ENCODE assay signal across 10 cellular contexts in genomic region chr2:232592687-232593407, GRCh38. TPM values are rescaled to one million over a fixed set of nuclear protein-coding genes. Genes with fewer than 3 reads are reported as not detected.
DNase-seq lines count a peak whose midpoint lies in the region; ATAC-seq and TF ChIP-seq lines count a peak whose summit lies in the region.
"Had no signal": no experiment of that assay in that cellular context is flagged by ENCODE, and none has a peak within 500 bp of the region (broad histone marks: within the 10 kb centered on the region; RNA-seq: fewer than 3 reads in every experiment).

No MANE protein-coding gene starts in this region.

- no peak overlapping the region for H3K27ac Mint-ChIP-seq in activated CD8-positive, alpha-beta memory T cell treated with anti-CD3 and anti-CD28 coated beads, Interleukin-2, amount 10 ng/mL, durations not matched to agents 7 days and 5 days
- peak overlapping the region; percentile 44 for H3K27ac Mint-ChIP-seq in type B pancreatic cell

- H3K36me3 Mint-ChIP-seq in activated CD8-positive, alpha-beta memory T cell treated with anti-CD3 and anti-CD28 coated beads, Interleukin-2, amount 10 ng/mL, durations not matched to agents 7 days and 5 days = no peaks in the 10 kb centered on the region
- no peaks in the 10 kb centered on the region for H3K36me3 Mint-ChIP-seq in type B pancreatic cell

- TF ChIP-seq CTCF in hepatocyte (IDR thresholded peaks at IDR 0.05; ENCODE audit: poor library complexity) (no peak), type B pancreatic cell (conservative IDR thresholded peaks at IDR 0.05) (no peak)

- WGBS in hepatocyte (ENCODE audit: low lambda C conversion rate, missing lambda C conversion rate) = 71% methylated on average over 4 of the region's 4 CpGs

- H3K79me2 ChIP-seq in hepatocyte = no peaks in the 10 kb centered on the region

- no peak overlapping the region for H2AFZ ChIP-seq in hepatocyte

- H3K4me1 ChIP-seq in hepatocyte (ENCODE audit: insufficient read depth) = no peaks in the 10 kb centered on the region

- H3K27me3 ChIP-seq in hepatocyte = no peaks in the 10 kb centered on the region
- H3K27me3 ChIP-seq: BLaER1 treated with 17β-estradiol and CSF1 and Interleukin-3, amounts not matched to agents 10 nM and 100 nM had no signal

- DNase-seq in activated CD8-positive, alpha-beta memory T cell treated with anti-CD3 and anti-CD28 coated beads, Interleukin-2, amount 10 ng/mL, durations not matched to agents 7 days and 5 days = no peak
- no peak for DNase-seq in activated CD8-positive, alpha-beta memory T cell treated with anti-CD3 and anti-CD28 coated beads for 24 hours
- DNase-seq in astrocyte of the hippocampus (ENCODE audit: low read depth, low spot score) (peak; percentile 85), hepatocyte (ENCODE audit: low spot score) (peak; percentile 73), type B pancreatic cell (ENCODE audit: extremely low spot score, unreplicated experiment) (no peak), NCI-H1417 treated with DMSO at 0.1 percent for 48 hours (lab: John Stamatoyannopoulos, UW) (no peak), epidermal melanocyte (ENCODE audit: insufficient read length, low spot score) (no peak)
- DNase-seq: MV-4-11 had no signal

- H3K27me3 Mint-ChIP-seq in activated CD8-positive, alpha-beta memory T cell treated with anti-CD3 and anti-CD28 coated beads, Interleukin-2, amount 10 ng/mL, durations not matched to agents 7 days and 5 days = no peaks in the 10 kb centered on the region
- H3K27me3 Mint-ChIP-seq in type B pancreatic cell = no peaks in the 10 kb centered on the region

- H3K4me2 ChIP-seq in hepatocyte = no peak overlapping the region
- H3K4me2 ChIP-seq: BLaER1 treated with 17β-estradiol and CSF1 and Interleukin-3, amounts not matched to agents 10 nM and 100 nM had no signal

- ATAC-seq in activated CD8-positive, alpha-beta memory T cell treated with anti-CD3 and anti-CD28 coated beads, Interleukin-2, amount 10 ng/mL, durations not matched to agents 7 days and 5 days = peak; percentile 42
- no peak for ATAC-seq in HG03354 (IDR thresholded peaks at IDR 0.05; ENCODE audit: poor library complexity, severe bottlenecking, unreplicated experiment)

- CTCF ChIA-PET in activated CD8-positive, alpha-beta memory T cell treated with anti-CD3 and anti-CD28 coated beads, Interleukin-2, amount 10 ng/mL, durations not matched to agents 7 days and 5 days (lab: Charles Lee) = interaction anchor here (0.7 to 1.1 kb wide), 3 partner anchors 9 to 13 kb away, joined by 3 to 5 read pairs (median 3); no protein-coding TSS in a partner anchor

- H3K9me3 Mint-ChIP-seq in activated CD8-positive, alpha-beta memory T cell treated with anti-CD3 and anti-CD28 coated beads, Interleukin-2, amount 10 ng/mL, durations not matched to agents 7 days and 5 days (ENCODE audit: low read depth) = no peaks in the 10 kb centered on the region
- H3K9me3 Mint-ChIP-seq in type B pancreatic cell = no peaks in the 10 kb centered on the region

- no peaks in the 10 kb centered on the region for H3K9me2 ChIP-seq in hepatocyte (replicated peaks; ENCODE audit: insufficient read depth)

- H3K4me3 Mint-ChIP-seq in activated CD8-positive, alpha-beta memory T cell treated with anti-CD3 and anti-CD28 coated beads, Interleukin-2, amount 10 ng/mL, durations not matched to agents 7 days and 5 days = no peak overlapping the region
- H3K4me3 Mint-ChIP-seq in type B pancreatic cell = no peak overlapping the region

- H3K4me3 ChIP-seq in hepatocyte = no peak overlapping the region
- H3K4me3 ChIP-seq: BLaER1 treated with 17β-estradiol and CSF1 and Interleukin-3, amounts not matched to agents 10 nM and 100 nM had no signal

- H3K27ac ChIP-seq in hepatocyte = peak overlapping the region; percentile 92
- H3K27ac ChIP-seq: BLaER1 treated with 17β-estradiol and CSF1 and Interleukin-3, amounts not matched to agents 10 nM and 100 nM had no signal

- H3K9me3 ChIP-seq in hepatocyte (ENCODE audit: low read depth) = no peaks in the 10 kb centered on the region
- H3K9me3 ChIP-seq: BLaER1 treated with 17β-estradiol and CSF1 and Interleukin-3, amounts not matched to agents 10 nM and 100 nM had no signal

- peaks cover 9% of the 10 kb centered on the region for H3K4me1 Mint-ChIP-seq in activated CD8-positive, alpha-beta memory T cell treated with anti-CD3 and anti-CD28 coated beads, Interleukin-2, amount 10 ng/mL, durations not matched to agents 7 days and 5 days
- no peaks in the 10 kb centered on the region for H3K4me1 Mint-ChIP-seq in type B pancreatic cell (ENCODE audit: unreplicated experiment)

- H4K20me1 ChIP-seq in hepatocyte (ENCODE audit: insufficient read depth, poor library complexity, severe bottlenecking) = no peaks in the 10 kb centered on the region

- H3K36me3 ChIP-seq in hepatocyte (replicated peaks; ENCODE audit: insufficient read depth, low read depth) = no peaks in the 10 kb centered on the region
- H3K36me3 ChIP-seq: BLaER1 treated with 17β-estradiol and CSF1 and Interleukin-3, amounts not matched to agents 10 nM and 100 nM had no signal

RNA-seq across cellular contexts. Expression of gene EFHD1, which starts 40.6 kb away (rescaled TPM):
- 1 to 10 TPM in 1 of 2 experiments, under 1 TPM in 1; 0.23 to 1.4 TPM for total RNA-seq in activated CD8-positive, alpha-beta memory T cell treated with anti-CD3 and anti-CD28 coated beads, Interleukin-2, amount 10 ng/mL, durations not matched to agents 7 days and 5 days
- total RNA-seq in hepatocyte = 3.0 and 4.2 TPM in 2 replicates
- polyA plus RNA-seq in hepatocyte = 6.7 and 13.4 TPM in 2 replicates
- total RNA-seq in type B pancreatic cell (ENCODE audit: low replicate concordance) = 2.5 and 6.0 TPM in 2 replicates

RNA-seq across cellular contexts. Expression of gene EIF4E2, which starts 42.4 kb away (rescaled TPM):
- total RNA-seq in activated CD8-positive, alpha-beta memory T cell treated with anti-CD3 and anti-CD28 coated beads, Interleukin-2, amount 10 ng/mL, durations not matched to agents 7 days and 5 days = 10 to 100 TPM; 59.9 to 81.1 TPM
- 76.9 and 97.3 TPM in 2 replicates for total RNA-seq in hepatocyte
- polyA plus RNA-seq in hepatocyte = 122 and 124 TPM in 2 replicates
- 77.1 and 83.1 TPM in 2 replicates for total RNA-seq in type B pancreatic cell (ENCODE audit: low replicate concordance)

RNA-seq across cellular contexts. Expression of gene TIGD1, which starts 42.5 kb away (rescaled TPM):
- 1 to 10 TPM; 6.1 to 9.6 TPM for total RNA-seq in activated CD8-positive, alpha-beta memory T cell treated with anti-CD3 and anti-CD28 coated beads, Interleukin-2, amount 10 ng/mL, durations not matched to agents 7 days and 5 days
- total RNA-seq in hepatocyte = 8.7 and 9.1 TPM in 2 replicates
- polyA plus RNA-seq in hepatocyte = 6.2 TPM in 2 replicates
- total RNA-seq in type B pancreatic cell (ENCODE audit: low replicate concordance) = 7.2 and 10.8 TPM in 2 replicates

RNA-seq across cellular contexts. Expression of gene CHRNG, which starts 53.4 kb away (rescaled TPM):
- total RNA-seq in activated CD8-positive, alpha-beta memory T cell treated with anti-CD3 and anti-CD28 coated beads, Interleukin-2, amount 10 ng/mL, durations not matched to agents 7 days and 5 days = not detected
- total RNA-seq in hepatocyte (not detected in 2 replicates), type B pancreatic cell (ENCODE audit: low replicate concordance) (0.50 and 0.87 TPM in 2 replicates)
- polyA plus RNA-seq in hepatocyte = not detected in 2 replicates

Comparison
In these comparisons a context has a peak if more than half of its experiments do, and no peak if none do; other contexts are left out.
1. DNase-seq: peak in astrocyte of the hippocampus (single experiment) and hepatocyte (single experiment); none in activated CD8-positive, alpha-beta memory T cell treated with anti-CD3 and anti-CD28 coated beads, Interleukin-2, amount 10 ng/mL, durations not matched to agents 7 days and 5 days (single experiment), activated CD8-positive, alpha-beta memory T cell treated with anti-CD3 and anti-CD28 coated beads for 24 hours (single experiment), type B pancreatic cell (single experiment), NCI-H1417 treated with DMSO at 0.1 percent for 48 hours (single experiment) and epidermal melanocyte (single experiment).